In the genomic region with DNA sequence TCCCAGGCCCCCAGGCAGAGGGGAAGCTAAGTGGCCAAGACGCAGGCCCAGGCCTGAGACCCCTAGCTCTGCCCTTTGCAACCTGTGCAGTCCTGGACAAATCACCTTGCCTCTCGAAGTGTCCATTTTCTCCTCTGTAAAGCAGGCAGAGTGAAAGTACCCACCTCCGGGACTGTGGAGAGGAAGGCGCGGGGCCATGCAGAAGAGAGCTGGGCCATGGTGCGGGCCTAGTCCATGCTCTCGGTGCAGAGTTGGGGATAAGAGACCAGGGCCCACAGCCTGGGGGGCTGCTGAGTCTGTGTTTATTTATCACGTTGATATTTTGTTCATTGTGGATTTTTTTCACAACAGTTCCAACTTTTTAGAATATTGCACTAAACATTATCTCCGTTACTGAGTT, we compare ENCODE assay signal across 14 cellular contexts.
DNase-seq lines count a peak whose midpoint lies in the region; ATAC-seq and TF ChIP-seq lines count a peak whose summit lies in the region.
"Had no signal": no experiment of that assay in that cellular context is flagged by ENCODE, and none has a peak within 500 bp of the region (broad histone marks: within the 10 kb centered on the region; RNA-seq: fewer than 3 reads in every experiment).

No MANE protein-coding gene starts in this region.

- no peak for ATAC-seq in activated CD4-positive, CD25-positive, alpha-beta regulatory T cell treated with anti-CD3 and anti-CD28 coated beads, Interleukin-2, amount 50 U/mL, for 24 hours
- no peak for ATAC-seq in aorta (ENCODE audit: low FRiP score)
- ATAC-seq in upper lobe of left lung (ENCODE audit: low FRiP score in 2 of 2), result no peak

- H3K27ac ChIP-seq in aorta (ENCODE audit: low read depth in 1 of 2, low read length in 2 of 2) (no peak overlapping the region), GM23248 (no peak overlapping the region), upper lobe of left lung (no peak overlapping the region)
- H3K27ac ChIP-seq: 22Rv1, HL-60 had no signal

- TF ChIP-seq EP300 in upper lobe of left lung (IDR thresholded peaks at IDR 0.05), result no peak

- no peak for TF ChIP-seq CTCF in chondrocyte (IDR thresholded peaks at IDR 0.05)
- TF ChIP-seq CTCF in neural crest cell (conservative IDR thresholded peaks at IDR 0.05), result no peak
- no peak for TF ChIP-seq CTCF in upper lobe of left lung (IDR thresholded peaks at IDR 0.05)

- peak; percentile 9 for DNase-seq in activated CD4-positive, CD25-positive, alpha-beta regulatory T cell treated with anti-CD3 and anti-CD28 coated beads, Interleukin-2, amount 50 U/mL, for 72 hours
- DNase-seq in chondrocyte (ENCODE audit: low spot score) (peak; percentile 79), neural crest cell (ENCODE audit: low read depth, low spot score) (no peak), aorta (peak; percentile 27 to 55), GM23248 (no peak), upper lobe of left lung (no peak)
- DNase-seq: Caco-2, DMS53, GF-D8, H7 had no signal

- no peaks in the 10 kb centered on the region for H3K27me3 ChIP-seq in aorta (ENCODE audit: control insufficient read depth in 1 of 2, insufficient read depth in 2 of 2, low read length in 1 of 2)
- H3K27me3 ChIP-seq in GM23248 (replicated peaks; ENCODE audit: insufficient read depth), result no peaks in the 10 kb centered on the region; the same call in 1 of the 2 replicates
- H3K27me3 ChIP-seq in upper lobe of left lung, result no peaks in the 10 kb centered on the region

- peaks cover 5% of the 10 kb centered on the region for H3K4me1 Mint-ChIP-seq in chondrocyte (ENCODE audit: low read depth)
- peaks cover 16% of the 10 kb centered on the region for H3K4me1 Mint-ChIP-seq in neural crest cell
- H3K4me1 Mint-ChIP-seq: CD8-positive, alpha-beta memory T cell had no signal

- H3K36me3 Mint-ChIP-seq in chondrocyte (ENCODE audit: low read depth) (no peaks in the 10 kb centered on the region), neural crest cell (ENCODE audit: low read depth) (no peaks in the 10 kb centered on the region)
- H3K36me3 Mint-ChIP-seq: CD8-positive, alpha-beta memory T cell had no signal

- no peak overlapping the region for H2AFZ ChIP-seq in GM23248

- H3K27me3 Mint-ChIP-seq in chondrocyte (ENCODE audit: low read depth) (peaks cover 2% of the 10 kb centered on the region), neural crest cell (ENCODE audit: low read depth) (no peaks in the 10 kb centered on the region)

- no peaks in the 10 kb centered on the region for H3F3A ChIP-seq in GM23248 (ENCODE audit: insufficient read depth)

- H3K9me3 ChIP-seq in aorta (ENCODE audit: control insufficient read depth, low read length) (peaks cover 7% of the 10 kb centered on the region), GM23248 (ENCODE audit: low read depth) (no peaks in the 10 kb centered on the region), upper lobe of left lung (no peaks in the 10 kb centered on the region)
- H3K9me3 ChIP-seq: Caco-2 had no signal

- H3K4me1 ChIP-seq in aorta (ENCODE audit: control insufficient read depth in 1 of 2, insufficient read depth in 2 of 2, low read length in 2 of 2) (no peaks in the 10 kb centered on the region), GM23248 (ENCODE audit: insufficient read depth) (no peaks in the 10 kb centered on the region), upper lobe of left lung (no peaks in the 10 kb centered on the region)
- H3K4me1 ChIP-seq: Caco-2 had no signal

- no peak overlapping the region for H3K9ac ChIP-seq in GM23248

- H3K36me3 ChIP-seq in aorta (ENCODE audit: control insufficient read depth in 1 of 2, insufficient read depth in 2 of 2, low read length in 1 of 2) (no peaks in the 10 kb centered on the region), GM23248 (ENCODE audit: low read depth) (no peaks in the 10 kb centered on the region), upper lobe of left lung (no peaks in the 10 kb centered on the region)

- H3K4me3 ChIP-seq in aorta (ENCODE audit: low read length in 2 of 2) (no peak overlapping the region), GM23248 (no peak overlapping the region), upper lobe of left lung (no peak overlapping the region)

- no peaks in the 10 kb centered on the region for H3K79me2 ChIP-seq in GM23248 (ENCODE audit: insufficient read depth)

- WGBS in aorta, 2 donors, result 89 to 90% methylated on average over 9 of the region's 9 CpGs
- WGBS in GM23248 (ENCODE audit: low coverage in 1 of 2, low lambda C conversion rate in 2 of 2, missing lambda C conversion rate in 2 of 2), 2 experiments, result 62 to 69% methylated on average over 9 of the region's 9 CpGs
- 84 to 87% methylated on average over 8 to 9 of the region's 9 CpGs for WGBS in upper lobe of left lung, 2 donors

- H3K9me3 Mint-ChIP-seq in chondrocyte (ENCODE audit: low read depth) (no peaks in the 10 kb centered on the region), neural crest cell (peaks cover 5% of the 10 kb centered on the region)

- H3K4me3 Mint-ChIP-seq in chondrocyte (ENCODE audit: unreplicated experiment), result no peak overlapping the region
- no peak overlapping the region for H3K4me3 Mint-ChIP-seq in neural crest cell
- H3K4me3 Mint-ChIP-seq: CD8-positive, alpha-beta memory T cell had no signal

- in situ Hi-C loops in GM23248 (cut with MboI), result no loop called here

- H3K27ac Mint-ChIP-seq in chondrocyte (ENCODE audit: unreplicated experiment), result no peak overlapping the region
- peak overlapping the region; percentile 27 for H3K27ac Mint-ChIP-seq in neural crest cell (ENCODE audit: unreplicated experiment)
- H3K27ac Mint-ChIP-seq: CD8-positive, alpha-beta memory T cell had no signal

- H3K4me2 ChIP-seq in GM23248 (ENCODE audit: unreplicated experiment), result no peak overlapping the region

- intact Hi-C loops in aorta (cut with DNase I), result no loop called here

- TF ChIP-seq POLR2A in upper lobe of left lung (IDR thresholded peaks at IDR 0.05), result no peak

- H4K20me1 ChIP-seq in GM23248 (ENCODE audit: insufficient read depth), result no peaks in the 10 kb centered on the region

- no peaks in the 10 kb centered on the region for H3K9me2 ChIP-seq in GM23248 (ENCODE audit: insufficient read depth)

Comparison
In these comparisons a context has a peak if more than half of its experiments do, and no peak if none do; other contexts are left out.
1. DNase-seq: peak in activated CD4-positive, CD25-positive, alpha-beta regulatory T cell treated with anti-CD3 and anti-CD28 coated beads, Interleukin-2, amount 50 U/mL, for 72 hours (single experiment), chondrocyte (single experiment) and aorta (2 of 2); none in neural crest cell (single experiment), GM23248 (single experiment) and upper lobe of left lung (0 of 2).